Comparison of ENCODE assay signal across 14 cellular contexts in genomic region chr14:31410048-31410654, GRCh38. TPM values are rescaled to one million over a fixed set of nuclear protein-coding genes. Genes with fewer than 3 reads are reported as not detected.
DNase-seq lines count a peak whose midpoint lies in the region; ATAC-seq, FAIRE-seq and TF ChIP-seq lines count a peak whose summit lies in the region.
"Had no signal": no experiment of that assay in that cellular context is flagged by ENCODE, and none has a peak within 500 bp of the region (broad histone marks: within the 10 kb centered on the region; RNA-seq: fewer than 3 reads in every experiment).

No MANE protein-coding gene starts in this region.

- DNase-seq in OCI-LY7 (ENCODE audit: low spot score) (peak; percentile 40), left lung (no peak), D721Med (ENCODE audit: insufficient read length, low spot score) (no peak), SW 1271 (lab: John Stamatoyannopoulos, UW) (no peak), osteoblast (ENCODE audit: insufficient read length, low spot score, missing footprints) (no peak), DMS79 treated with DMSO at 0.1 percent for 48 hours (lab: John Stamatoyannopoulos, UW) (no peak)
- DNase-seq: activated CD8-positive, alpha-beta T cell treated with anti-CD3 and anti-CD28 coated beads, Interleukin-2, amount 10 ng/mL, durations not matched to agents 7 days and 5 days; activated effector memory CD4-positive, alpha-beta T cell treated with Interleukin-2 at 50 U/mL for 16 hours; dorsolateral prefrontal cortex; NCI-H1092 treated with DMSO at 0.1 percent for 48 hours; NCI-H510A had no signal

- no peaks in the 10 kb centered on the region for H3K9me3 ChIP-seq in BLaER1
- no peaks in the 10 kb centered on the region for H3K9me3 ChIP-seq in OCI-LY7 (ENCODE audit: low read length)
- no peaks in the 10 kb centered on the region for H3K9me3 ChIP-seq in left lung
- H3K9me3 ChIP-seq in osteoblast (ENCODE audit: low read depth, low read length), result no peaks in the 10 kb centered on the region

- H3K9ac ChIP-seq in BLaER1, result peak overlapping the region; percentile 59; the same call in 1 of the 2 replicates

- H3K36me3 ChIP-seq in BLaER1, result no peaks in the 10 kb centered on the region
- H3K36me3 ChIP-seq in OCI-LY7 (ENCODE audit: insufficient read depth, low read length), result no peaks in the 10 kb centered on the region
- no peaks in the 10 kb centered on the region for H3K36me3 ChIP-seq in left lung
- H3K36me3 ChIP-seq in osteoblast (ENCODE audit: insufficient read depth, low read length), result no peaks in the 10 kb centered on the region

- H3K4me1 ChIP-seq in BLaER1, result peaks cover 8% of the 10 kb centered on the region; the same call in 1 of the 2 replicates
- H3K4me1 ChIP-seq in OCI-LY7 (ENCODE audit: insufficient read depth, low read length, poor library complexity, severe bottlenecking), result peaks cover 11% of the 10 kb centered on the region
- H3K4me1 ChIP-seq in left lung, result peaks cover 8 to 30% of the 10 kb centered on the region in 2 donors
- peaks cover 7% of the 10 kb centered on the region for H3K4me1 ChIP-seq in osteoblast (ENCODE audit: insufficient read depth, low read length)

- no peaks in the 10 kb centered on the region for H3K9me2 ChIP-seq in OCI-LY7 (ENCODE audit: insufficient read depth, low read length)

- TF ChIP-seq CTCF in OCI-LY7 (conservative IDR thresholded peaks at IDR 0.05; ENCODE audit: low read length), result no peak
- no peak for TF ChIP-seq CTCF in left lung (IDR thresholded peaks at IDR 0.05)
- TF ChIP-seq CTCF in D721Med (IDR thresholded peaks at IDR 0.05; ENCODE audit: insufficient read depth, missing control alignments), result no peak
- TF ChIP-seq CTCF in osteoblast (IDR thresholded peaks at IDR 0.05; ENCODE audit: extremely low read depth, low read depth, low read length), result no peak

- POLR2A ChIA-PET in OCI-LY7 (lab: Charles Lee), result interaction anchor here (0.9 to 1.6 kb wide), 2 partner anchors 9 to 23 kb away, joined by 3 to 6 read pairs; no protein-coding TSS in a partner anchor

- H2AFZ ChIP-seq in OCI-LY7 (ENCODE audit: low read length) (peak overlapping the region; percentile 78; the same call in 1 of the 2 replicates), osteoblast (ENCODE audit: low read length) (no peak overlapping the region)

- CTCF ChIA-PET in OCI-LY7 (lab: Charles Lee; ENCODE audit: unreplicated experiment), result no interaction called here

- no peaks in the 10 kb centered on the region for H4K20me1 ChIP-seq in BLaER1
- H4K20me1 ChIP-seq in OCI-LY7 (ENCODE audit: insufficient read depth, low read length), result no peaks in the 10 kb centered on the region
- peaks cover 11% of the 10 kb centered on the region for H4K20me1 ChIP-seq in osteoblast (ENCODE audit: insufficient read depth, low read length)

- H3K4me2 ChIP-seq in BLaER1 (peak overlapping the region; percentile 15), OCI-LY7 (ENCODE audit: low read length) (peak overlapping the region; percentile 61), osteoblast (ENCODE audit: insufficient read depth, low read length) (no peak overlapping the region)

- H3K27ac ChIP-seq in BLaER1 (peak overlapping the region; percentile 39), OCI-LY7 (ENCODE audit: low read depth, low read length, poor library complexity, severe bottlenecking) (peak overlapping the region; percentile 50), left lung (peak overlapping the region in 1 of 2 donors; percentile 82), osteoblast (ENCODE audit: low read depth, low read length) (no peak overlapping the region)

- no peak overlapping the region for H3K4me3 ChIP-seq in BLaER1
- H3K4me3 ChIP-seq in OCI-LY7 (ENCODE audit: low read depth, low read length, poor library complexity, severe bottlenecking), result peak overlapping the region; percentile 14
- no peak overlapping the region for H3K4me3 ChIP-seq in left lung
- no peak overlapping the region for H3K4me3 ChIP-seq in osteoblast (ENCODE audit: insufficient read depth, low read length)
- H3K4me3 ChIP-seq: dorsolateral prefrontal cortex had no signal

- H3K79me2 ChIP-seq in OCI-LY7 (ENCODE audit: insufficient read depth, low read depth, low read length), result no peaks in the 10 kb centered on the region
- peaks cover 74% of the 10 kb centered on the region for H3K79me2 ChIP-seq in osteoblast (ENCODE audit: insufficient read depth, low read length)

- no peak for FAIRE-seq in D721Med (lab: Jason Lieb, UNC)
- FAIRE-seq: TTC549 had no signal

- H3K27me3 ChIP-seq in BLaER1 (no peaks in the 10 kb centered on the region), left lung (no peaks in the 10 kb centered on the region), osteoblast (ENCODE audit: insufficient read depth, low read length) (no peaks in the 10 kb centered on the region)
- H3K27me3 ChIP-seq: dorsolateral prefrontal cortex had no signal

- intact Hi-C loops in OCI-LY7 (cut with micrococcal nuclease; ENCODE audit: unreplicated experiment) (no loop called here), left lung (cut with DNase I) (no loop called here)

- BruUV-seq in OCI-LY7 (replicated peaks; lab: Mats Ljungman, UMichigan), result no TSS peak

- ATAC-seq in HG02884 (IDR thresholded peaks at IDR 0.05; ENCODE audit: unreplicated experiment) (peak; percentile 55), left lung (peak; percentile 41)
- ATAC-seq: activated CD8-positive, alpha-beta T cell treated with anti-CD3 and anti-CD28 coated beads, Interleukin-2, amount 10 ng/mL, durations not matched to agents 7 days and 5 days had no signal

RNA-seq across cellular contexts. Expression of gene HEATR5A, which starts 10.2 kb away (rescaled TPM):
- 12.0 and 13.7 TPM in 2 replicates for total RNA-seq in OCI-LY7 (2014; rRNA removed; shearing (Covaris generic))
- total RNA-seq in OCI-LY7 (2022) (16.2 and 20.3 TPM in 2 replicates), left lung (10 to 100 TPM; 49.8 to 72.5 TPM), osteoblast (38.3 and 46.0 TPM in 2 replicates)

RNA-seq across cellular contexts. Expression of gene DTD2, which starts 47.2 kb away (rescaled TPM):
- 48.9 and 61.4 TPM in 2 replicates for total RNA-seq in OCI-LY7 (2014; rRNA removed; shearing (Covaris generic))
- total RNA-seq in OCI-LY7 (2022), result 29.2 and 32.6 TPM in 2 replicates
- total RNA-seq in left lung, result 10 to 100 TPM; 19.8 to 24.6 TPM
- total RNA-seq in osteoblast, result 46.0 and 64.1 TPM in 2 replicates
